1 cellular context compared by ENCODE assay signal in genomic region chr4:95068401-95068800, GRCh38.
TF ChIP-seq lines count a peak whose summit lies in the region.

No MANE protein-coding gene starts in this region.

TF ChIP-seq in K562, 482 proteins besides CTCF, POLR2A, EP300 and RAD21:
- TF ChIP-seq, protein P1, sequence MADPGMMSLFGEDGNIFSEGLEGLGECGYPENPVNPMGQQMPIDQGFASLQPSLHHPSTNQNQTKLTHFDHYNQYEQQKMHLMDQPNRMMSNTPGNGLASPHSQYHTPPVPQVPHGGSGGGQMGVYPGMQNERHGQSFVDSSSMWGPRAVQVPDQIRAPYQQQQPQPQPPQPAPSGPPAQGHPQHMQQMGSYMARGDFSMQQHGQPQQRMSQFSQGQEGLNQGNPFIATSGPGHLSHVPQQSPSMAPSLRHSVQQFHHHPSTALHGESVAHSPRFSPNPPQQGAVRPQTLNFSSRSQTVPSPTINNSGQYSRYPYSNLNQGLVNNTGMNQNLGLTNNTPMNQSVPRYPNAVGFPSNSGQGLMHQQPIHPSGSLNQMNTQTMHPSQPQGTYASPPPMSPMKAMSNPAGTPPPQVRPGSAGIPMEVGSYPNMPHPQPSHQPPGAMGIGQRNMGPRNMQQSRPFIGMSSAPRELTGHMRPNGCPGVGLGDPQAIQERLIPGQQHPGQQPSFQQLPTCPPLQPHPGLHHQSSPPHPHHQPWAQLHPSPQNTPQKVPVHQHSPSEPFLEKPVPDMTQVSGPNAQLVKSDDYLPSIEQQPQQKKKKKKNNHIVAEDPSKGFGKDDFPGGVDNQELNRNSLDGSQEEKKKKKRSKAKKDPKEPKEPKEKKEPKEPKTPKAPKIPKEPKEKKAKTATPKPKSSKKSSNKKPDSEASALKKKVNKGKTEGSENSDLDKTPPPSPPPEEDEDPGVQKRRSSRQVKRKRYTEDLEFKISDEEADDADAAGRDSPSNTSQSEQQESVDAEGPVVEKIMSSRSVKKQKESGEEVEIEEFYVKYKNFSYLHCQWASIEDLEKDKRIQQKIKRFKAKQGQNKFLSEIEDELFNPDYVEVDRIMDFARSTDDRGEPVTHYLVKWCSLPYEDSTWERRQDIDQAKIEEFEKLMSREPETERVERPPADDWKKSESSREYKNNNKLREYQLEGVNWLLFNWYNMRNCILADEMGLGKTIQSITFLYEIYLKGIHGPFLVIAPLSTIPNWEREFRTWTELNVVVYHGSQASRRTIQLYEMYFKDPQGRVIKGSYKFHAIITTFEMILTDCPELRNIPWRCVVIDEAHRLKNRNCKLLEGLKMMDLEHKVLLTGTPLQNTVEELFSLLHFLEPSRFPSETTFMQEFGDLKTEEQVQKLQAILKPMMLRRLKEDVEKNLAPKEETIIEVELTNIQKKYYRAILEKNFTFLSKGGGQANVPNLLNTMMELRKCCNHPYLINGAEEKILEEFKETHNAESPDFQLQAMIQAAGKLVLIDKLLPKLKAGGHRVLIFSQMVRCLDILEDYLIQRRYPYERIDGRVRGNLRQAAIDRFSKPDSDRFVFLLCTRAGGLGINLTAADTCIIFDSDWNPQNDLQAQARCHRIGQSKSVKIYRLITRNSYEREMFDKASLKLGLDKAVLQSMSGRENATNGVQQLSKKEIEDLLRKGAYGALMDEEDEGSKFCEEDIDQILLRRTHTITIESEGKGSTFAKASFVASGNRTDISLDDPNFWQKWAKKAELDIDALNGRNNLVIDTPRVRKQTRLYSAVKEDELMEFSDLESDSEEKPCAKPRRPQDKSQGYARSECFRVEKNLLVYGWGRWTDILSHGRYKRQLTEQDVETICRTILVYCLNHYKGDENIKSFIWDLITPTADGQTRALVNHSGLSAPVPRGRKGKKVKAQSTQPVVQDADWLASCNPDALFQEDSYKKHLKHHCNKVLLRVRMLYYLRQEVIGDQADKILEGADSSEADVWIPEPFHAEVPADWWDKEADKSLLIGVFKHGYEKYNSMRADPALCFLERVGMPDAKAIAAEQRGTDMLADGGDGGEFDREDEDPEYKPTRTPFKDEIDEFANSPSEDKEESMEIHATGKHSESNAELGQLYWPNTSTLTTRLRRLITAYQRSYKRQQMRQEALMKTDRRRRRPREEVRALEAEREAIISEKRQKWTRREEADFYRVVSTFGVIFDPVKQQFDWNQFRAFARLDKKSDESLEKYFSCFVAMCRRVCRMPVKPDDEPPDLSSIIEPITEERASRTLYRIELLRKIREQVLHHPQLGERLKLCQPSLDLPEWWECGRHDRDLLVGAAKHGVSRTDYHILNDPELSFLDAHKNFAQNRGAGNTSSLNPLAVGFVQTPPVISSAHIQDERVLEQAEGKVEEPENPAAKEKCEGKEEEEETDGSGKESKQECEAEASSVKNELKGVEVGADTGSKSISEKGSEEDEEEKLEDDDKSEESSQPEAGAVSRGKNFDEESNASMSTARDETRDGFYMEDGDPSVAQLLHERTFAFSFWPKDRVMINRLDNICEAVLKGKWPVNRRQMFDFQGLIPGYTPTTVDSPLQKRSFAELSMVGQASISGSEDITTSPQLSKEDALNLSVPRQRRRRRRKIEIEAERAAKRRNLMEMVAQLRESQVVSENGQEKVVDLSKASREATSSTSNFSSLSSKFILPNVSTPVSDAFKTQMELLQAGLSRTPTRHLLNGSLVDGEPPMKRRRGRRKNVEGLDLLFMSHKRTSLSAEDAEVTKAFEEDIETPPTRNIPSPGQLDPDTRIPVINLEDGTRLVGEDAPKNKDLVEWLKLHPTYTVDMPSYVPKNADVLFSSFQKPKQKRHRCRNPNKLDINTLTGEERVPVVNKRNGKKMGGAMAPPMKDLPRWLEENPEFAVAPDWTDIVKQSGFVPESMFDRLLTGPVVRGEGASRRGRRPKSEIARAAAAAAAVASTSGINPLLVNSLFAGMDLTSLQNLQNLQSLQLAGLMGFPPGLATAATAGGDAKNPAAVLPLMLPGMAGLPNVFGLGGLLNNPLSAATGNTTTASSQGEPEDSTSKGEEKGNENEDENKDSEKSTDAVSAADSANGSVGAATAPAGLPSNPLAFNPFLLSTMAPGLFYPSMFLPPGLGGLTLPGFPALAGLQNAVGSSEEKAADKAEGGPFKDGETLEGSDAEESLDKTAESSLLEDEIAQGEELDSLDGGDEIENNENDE (IDR thresholded peaks at IDR 0.05; ENCODE audit: low read depth, low read length): no peak
- no peak for TF ChIP-seq ZNF280A (IDR thresholded peaks at IDR 0.05; ENCODE audit: low read depth, partially characterized antibody)
- no peak for TF ChIP-seq JUND (IDR thresholded peaks at IDR 0.05; ENCODE audit: borderline replicate concordance, low read depth, low read length)
- no peak for TF ChIP-seq JUND (tag; IDR thresholded peaks at IDR 0.05; ENCODE audit: borderline replicate concordance, low read depth, low read length)
- no peak for TF ChIP-seq ZEB2 (IDR thresholded peaks at IDR 0.05)
- TF ChIP-seq U2AF1 (optimal IDR thresholded peaks at IDR 0.05; ENCODE audit: low read depth, low read length): no peak
- TF ChIP-seq TGIF2 (CRISPR knock-in tag; IDR thresholded peaks at IDR 0.05): no peak
- no peak for TF ChIP-seq ZNF165 (CRISPR knock-in tag; IDR thresholded peaks at IDR 0.05; ENCODE audit: borderline replicate concordance)
- no peak for TF ChIP-seq GABPA (tag; conservative IDR thresholded peaks at IDR 0.05; ENCODE audit: low read depth)
- no peak for TF ChIP-seq BRF2 (IDR thresholded peaks at IDR 0.05; ENCODE audit: borderline replicate concordance, insufficient read depth, insufficient read length)
- TF ChIP-seq, protein P2, sequence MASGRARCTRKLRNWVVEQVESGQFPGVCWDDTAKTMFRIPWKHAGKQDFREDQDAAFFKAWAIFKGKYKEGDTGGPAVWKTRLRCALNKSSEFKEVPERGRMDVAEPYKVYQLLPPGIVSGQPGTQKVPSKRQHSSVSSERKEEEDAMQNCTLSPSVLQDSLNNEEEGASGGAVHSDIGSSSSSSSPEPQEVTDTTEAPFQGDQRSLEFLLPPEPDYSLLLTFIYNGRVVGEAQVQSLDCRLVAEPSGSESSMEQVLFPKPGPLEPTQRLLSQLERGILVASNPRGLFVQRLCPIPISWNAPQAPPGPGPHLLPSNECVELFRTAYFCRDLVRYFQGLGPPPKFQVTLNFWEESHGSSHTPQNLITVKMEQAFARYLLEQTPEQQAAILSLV (tag; IDR thresholded peaks at IDR 0.05): no peak
- TF ChIP-seq ZNF143 (CRISPR knock-in tag; IDR thresholded peaks at IDR 0.05): no peak
- no peak for TF ChIP-seq NR2C1 (IDR thresholded peaks at IDR 0.05)
- no peak for TF ChIP-seq NR2C1 (tag; IDR thresholded peaks at IDR 0.05)
- TF ChIP-seq ZNF766 (CRISPR knock-in tag; conservative IDR thresholded peaks at IDR 0.05): no peak
- no peak for TF ChIP-seq RCOR1 (IDR thresholded peaks at IDR 0.05; ENCODE audit: borderline replicate concordance in 1 of 2, low read depth in 2 of 2, low read length in 2 of 2)
- TF ChIP-seq, protein P3, sequence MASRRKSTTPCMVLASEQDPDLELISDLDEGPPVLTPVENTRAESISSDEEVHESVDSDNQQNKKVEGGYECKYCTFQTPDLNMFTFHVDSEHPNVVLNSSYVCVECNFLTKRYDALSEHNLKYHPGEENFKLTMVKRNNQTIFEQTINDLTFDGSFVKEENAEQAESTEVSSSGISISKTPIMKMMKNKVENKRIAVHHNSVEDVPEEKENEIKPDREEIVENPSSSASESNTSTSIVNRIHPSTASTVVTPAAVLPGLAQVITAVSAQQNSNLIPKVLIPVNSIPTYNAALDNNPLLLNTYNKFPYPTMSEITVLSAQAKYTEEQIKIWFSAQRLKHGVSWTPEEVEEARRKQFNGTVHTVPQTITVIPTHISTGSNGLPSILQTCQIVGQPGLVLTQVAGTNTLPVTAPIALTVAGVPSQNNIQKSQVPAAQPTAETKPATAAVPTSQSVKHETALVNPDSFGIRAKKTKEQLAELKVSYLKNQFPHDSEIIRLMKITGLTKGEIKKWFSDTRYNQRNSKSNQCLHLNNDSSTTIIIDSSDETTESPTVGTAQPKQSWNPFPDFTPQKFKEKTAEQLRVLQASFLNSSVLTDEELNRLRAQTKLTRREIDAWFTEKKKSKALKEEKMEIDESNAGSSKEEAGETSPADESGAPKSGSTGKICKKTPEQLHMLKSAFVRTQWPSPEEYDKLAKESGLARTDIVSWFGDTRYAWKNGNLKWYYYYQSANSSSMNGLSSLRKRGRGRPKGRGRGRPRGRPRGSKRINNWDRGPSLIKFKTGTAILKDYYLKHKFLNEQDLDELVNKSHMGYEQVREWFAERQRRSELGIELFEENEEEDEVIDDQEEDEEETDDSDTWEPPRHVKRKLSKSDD (conservative IDR thresholded peaks at IDR 0.05; ENCODE audit: low read length): no peak
- TF ChIP-seq RBBP5 (IDR thresholded peaks at IDR 0.05; ENCODE audit: borderline replicate concordance, insufficient read depth, low read length, poor library complexity, severe bottlenecking): no peak
- TF ChIP-seq SRF (CRISPR knock-in tag; IDR thresholded peaks at IDR 0.05): no peak
- no peak for TF ChIP-seq PPARD (CRISPR knock-in tag; IDR thresholded peaks at IDR 0.05)
- TF ChIP-seq, protein P4, sequence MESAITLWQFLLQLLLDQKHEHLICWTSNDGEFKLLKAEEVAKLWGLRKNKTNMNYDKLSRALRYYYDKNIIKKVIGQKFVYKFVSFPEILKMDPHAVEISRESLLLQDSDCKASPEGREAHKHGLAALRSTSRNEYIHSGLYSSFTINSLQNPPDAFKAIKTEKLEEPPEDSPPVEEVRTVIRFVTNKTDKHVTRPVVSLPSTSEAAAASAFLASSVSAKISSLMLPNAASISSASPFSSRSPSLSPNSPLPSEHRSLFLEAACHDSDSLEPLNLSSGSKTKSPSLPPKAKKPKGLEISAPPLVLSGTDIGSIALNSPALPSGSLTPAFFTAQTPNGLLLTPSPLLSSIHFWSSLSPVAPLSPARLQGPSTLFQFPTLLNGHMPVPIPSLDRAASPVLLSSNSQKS (CRISPR knock-in tag; IDR thresholded peaks at IDR 0.05): no peak
- TF ChIP-seq SMARCA5 (IDR thresholded peaks at IDR 0.05): no peak
